Comparison of ENCODE assay signal across 1 cellular context in genomic region chr3:184563941-184564684, GRCh38.
TF ChIP-seq lines count a peak whose summit lies in the region.

No MANE protein-coding gene starts in this region.

TF ChIP-seq in H1, 55 proteins besides CTCF, POLR2A, EP300 and RAD21:
- no peak for TF ChIP-seq RFX5 (IDR thresholded peaks at IDR 0.05; ENCODE audit: borderline replicate concordance, low read depth, low read length)
- TF ChIP-seq SUZ12 (IDR thresholded peaks at IDR 0.05; ENCODE audit: low read length) = 0 out of 2 replicates have a peak, but pooled peaks have one; percentile 6
- TF ChIP-seq POU5F1 (IDR thresholded peaks at IDR 0.05; ENCODE audit: low read depth, low read length) = 0 out of 2 replicates have a peak, but pooled peaks have one; percentile 43
- TF ChIP-seq RBBP5 (IDR thresholded peaks at IDR 0.05; ENCODE audit: borderline replicate concordance, low read depth, low read length) = no peak
TF ChIP-seq in H1: peak in this region for 2.
